21 cellular contexts compared by ENCODE assay signal in genomic region chr16:56647641-56648431, GRCh38. TPM values are rescaled to one million over a fixed set of nuclear protein-coding genes. Genes with fewer than 3 reads are reported as not detected.
"Had no signal": no experiment of that assay in that cellular context is flagged by ENCODE, and none has a peak within 500 bp of the region (broad histone marks: within the 10 kb centered on the region; RNA-seq: fewer than 3 reads in every experiment).

No MANE protein-coding gene starts in this region.

- H3K4me3 Mint-ChIP-seq: activated CD8-positive, alpha-beta T cell treated with anti-CD3 and anti-CD28 coated beads, Interleukin-2, amount 10 ng/mL, durations not matched to agents 7 days and 5 days; activated T-helper 1 cell treated with anti-CD3 and anti-CD28 coated beads, Interleukin-12 subunit alpha, Interleukin-12 subunit beta, Interleukin-2, Interleukin-4 antibody, amounts not matched to agents 30 ng/mL and 10 ng/mL and 1 ng/mL, durations not matched to agents 14 hours and 24 hours and 36 hours; natural killer cell treated with Interleukin-12 subunit alpha and Interleukin-12 subunit beta and Interleukin-15 and Interleukin-18, amount 100 ng/mL, for 72 hours; stimulated activated naive CD8-positive, alpha-beta T cell treated with anti-CD3 and anti-CD28 coated beads, Interleukin-15, amount 100 ng/mL, for 72 hours had no signal

- H3K27me3 ChIP-seq: ascending aorta, vagina had no signal

- H3K27ac Mint-ChIP-seq: activated CD8-positive, alpha-beta T cell treated with anti-CD3 and anti-CD28 coated beads, Interleukin-2, amount 10 ng/mL, durations not matched to agents 7 days and 5 days; activated T-helper 1 cell treated with anti-CD3 and anti-CD28 coated beads, Interleukin-12 subunit alpha, Interleukin-12 subunit beta, Interleukin-2, Interleukin-4 antibody, amounts not matched to agents 30 ng/mL and 10 ng/mL and 1 ng/mL, durations not matched to agents 14 hours and 24 hours and 36 hours; natural killer cell treated with Interleukin-12 subunit alpha and Interleukin-12 subunit beta and Interleukin-15 and Interleukin-18, amount 100 ng/mL, for 72 hours; stimulated activated naive CD8-positive, alpha-beta T cell treated with anti-CD3 and anti-CD28 coated beads, Interleukin-15, amount 100 ng/mL, for 72 hours had no signal

- H3K9me3 Mint-ChIP-seq: activated T-helper 1 cell treated with anti-CD3 and anti-CD28 coated beads, Interleukin-12 subunit alpha, Interleukin-12 subunit beta, Interleukin-2, Interleukin-4 antibody, amounts not matched to agents 30 ng/mL and 10 ng/mL and 1 ng/mL, durations not matched to agents 14 hours and 24 hours and 36 hours; natural killer cell treated with Interleukin-12 subunit alpha and Interleukin-12 subunit beta and Interleukin-15 and Interleukin-18, amount 100 ng/mL, for 72 hours; stimulated activated naive CD8-positive, alpha-beta T cell treated with anti-CD3 and anti-CD28 coated beads, Interleukin-15, amount 100 ng/mL, for 72 hours had no signal

- H3K27ac ChIP-seq: ascending aorta, heart right ventricle, vagina, WERI-Rb-1 had no signal

- H3K9me3 ChIP-seq: ascending aorta, heart right ventricle, vagina had no signal

- H3K4me3 ChIP-seq: ascending aorta, heart right ventricle, vagina had no signal

- H3K36me3 Mint-ChIP-seq: natural killer cell treated with Interleukin-12 subunit alpha and Interleukin-12 subunit beta and Interleukin-15 and Interleukin-18, amount 100 ng/mL, for 72 hours had no signal

- H3K36me3 ChIP-seq: ascending aorta, heart right ventricle, vagina, WERI-Rb-1 had no signal

- DNase-seq: activated CD4-positive, alpha-beta T cell treated with anti-CD3 and anti-CD28 coated beads for 4 hours; activated CD8-positive, alpha-beta T cell treated with anti-CD3 and anti-CD28 coated beads, Interleukin-2, amount 10 ng/mL, durations not matched to agents 7 days and 5 days; activated naive CD4-positive, alpha-beta T cell; foreskin melanocyte; heart right ventricle; left cardiac atrium; mammary epithelial cell; stimulated activated CD4-positive, alpha-beta T cell treated with anti-CD3 and anti-CD28 coated beads, Interleukin-15, amount 100 ng/mL, for 24 hours; stimulated activated CD4-positive, alpha-beta T cell treated with anti-CD3 and anti-CD28 coated beads, Interleukin-4, amount 100 ng/mL, for 24 hours; stimulated activated naive CD8-positive, alpha-beta T cell treated with anti-CD3 and anti-CD28 coated beads, Interleukin-15, amount 100 ng/mL, for 72 hours; T-helper 1 cell; WERI-Rb-1 had no signal

RNA-seq across cellular contexts. Expression of gene MT1B, which starts 3.9 kb away (rescaled TPM):
- total RNA-seq: activated CD8-positive, alpha-beta T cell treated with anti-CD3 and anti-CD28 coated beads, Interleukin-2, amount 10 ng/mL, durations not matched to agents 7 days and 5 days; activated T-helper 1 cell treated with anti-CD3 and anti-CD28 coated beads, Interleukin-12 subunit alpha, Interleukin-12 subunit beta, Interleukin-2, Interleukin-4 antibody, amounts not matched to agents 30 ng/mL and 10 ng/mL and 1 ng/mL, durations not matched to agents 14 hours and 24 hours and 36 hours; ascending aorta; bronchial epithelial cell; chondrocyte; heart right ventricle; left cardiac atrium; mammary epithelial cell; mucosa of gallbladder; natural killer cell treated with Interleukin-12 subunit alpha and Interleukin-12 subunit beta and Interleukin-15 and Interleukin-18, amount 100 ng/mL, for 72 hours; osteoblast; pulmonary artery endothelial cell; vagina had no signal

RNA-seq across cellular contexts. Expression of gene MT1A, which starts 9.4 kb away (rescaled TPM):
- total RNA-seq: activated CD8-positive, alpha-beta T cell treated with anti-CD3 and anti-CD28 coated beads, Interleukin-2, amount 10 ng/mL, durations not matched to agents 7 days and 5 days; bronchial epithelial cell; chondrocyte; mammary epithelial cell; osteoblast had no signal

RNA-seq across cellular contexts. Expression of gene MT1M, which starts 15.4 kb away (rescaled TPM):
- total RNA-seq: activated CD8-positive, alpha-beta T cell treated with anti-CD3 and anti-CD28 coated beads, Interleukin-2, amount 10 ng/mL, durations not matched to agents 7 days and 5 days; activated T-helper 1 cell treated with anti-CD3 and anti-CD28 coated beads, Interleukin-12 subunit alpha, Interleukin-12 subunit beta, Interleukin-2, Interleukin-4 antibody, amounts not matched to agents 30 ng/mL and 10 ng/mL and 1 ng/mL, durations not matched to agents 14 hours and 24 hours and 36 hours had no signal

RNA-seq across cellular contexts. Expression of gene MT1G, which starts 20.0 kb away (rescaled TPM):
- total RNA-seq: bronchial epithelial cell, osteoblast, pulmonary artery endothelial cell, vagina had no signal
